ENCODE assay signal across 10 cellular contexts in genomic region chr15:60424006-60424405, GRCh38. TPM values are rescaled to one million over a fixed set of nuclear protein-coding genes. Genes with fewer than 3 reads are reported as not detected.
DNase-seq lines count a peak whose midpoint lies in the region; ATAC-seq and TF ChIP-seq lines count a peak whose summit lies in the region.
"Had no signal": no experiment of that assay in that cellular context is flagged by ENCODE, and none has a peak within 500 bp of the region (broad histone marks: within the 10 kb centered on the region; RNA-seq: fewer than 3 reads in every experiment).

No MANE protein-coding gene starts in this region.

- H3K9me3 ChIP-seq in lower lobe of right lung (no peaks in the 10 kb centered on the region), suprapubic skin (no peaks in the 10 kb centered on the region)
- H3K9me3 ChIP-seq: vagina had no signal

- no peak for TF ChIP-seq EP300 in suprapubic skin (IDR thresholded peaks at IDR 0.05)

- H3K4me1 ChIP-seq in lower lobe of right lung: peaks cover 35% of the 10 kb centered on the region
- peaks cover 42% of the 10 kb centered on the region for H3K4me1 ChIP-seq in suprapubic skin

- peak overlapping the region; percentile 6 for H3K27ac Mint-ChIP-seq in activated CD8-positive, alpha-beta T cell treated with anti-CD3 and anti-CD28 coated beads, Interleukin-2, amount 10 ng/mL, durations not matched to agents 7 days and 5 days
- H3K27ac Mint-ChIP-seq in activated CD8-positive, alpha-beta T cell treated with anti-CD3 and anti-CD28 coated beads for 36 hours: no peak overlapping the region
- H3K27ac Mint-ChIP-seq in activated T-helper 2 cell treated with anti-CD3 and anti-CD28 coated beads, Interferon-gamma antibody, Interleukin-2, Interleukin-4, amounts not matched to agents 10 μg/mL and 5 μg/mL and 100 μg/mL, durations not matched to agents 14 hours and 24 hours and 36 hours: peak overlapping the region; percentile 33

- WGBS in suprapubic skin: 85% methylated on average over 1 of the region's 1 CpG

- no peak for TF ChIP-seq CTCF in activated CD8-positive, alpha-beta T cell treated with anti-CD3 and anti-CD28 coated beads for 36 hours (IDR thresholded peaks at IDR 0.05)
- TF ChIP-seq CTCF in lower lobe of right lung (IDR thresholded peaks at IDR 0.05) (no peak), suprapubic skin (IDR thresholded peaks at IDR 0.05) (no peak)

- H3K27me3 Mint-ChIP-seq in activated CD8-positive, alpha-beta T cell treated with anti-CD3 and anti-CD28 coated beads, Interleukin-2, amount 10 ng/mL, durations not matched to agents 7 days and 5 days (ENCODE audit: low read depth): no peaks in the 10 kb centered on the region
- H3K27me3 Mint-ChIP-seq in activated CD8-positive, alpha-beta T cell treated with anti-CD3 and anti-CD28 coated beads for 36 hours: no peaks in the 10 kb centered on the region
- no peaks in the 10 kb centered on the region for H3K27me3 Mint-ChIP-seq in activated T-helper 2 cell treated with anti-CD3 and anti-CD28 coated beads, Interferon-gamma antibody, Interleukin-2, Interleukin-4, amounts not matched to agents 10 μg/mL and 5 μg/mL and 100 μg/mL, durations not matched to agents 14 hours and 24 hours and 36 hours (ENCODE audit: low read depth)

- DNase-seq in activated CD8-positive, alpha-beta T cell treated with anti-CD3 and anti-CD28 coated beads, Interleukin-2, amount 10 ng/mL, durations not matched to agents 7 days and 5 days: no peak
- no peak for DNase-seq in activated CD8-positive, alpha-beta T cell treated with anti-CD3 and anti-CD28 coated beads for 36 hours
- no peak for DNase-seq in activated T-helper 2 cell treated with anti-CD3 and anti-CD28 coated beads, Interferon-gamma antibody, Interleukin-2, Interleukin-4, amounts not matched to agents 10 μg/mL and 5 μg/mL and 100 μg/mL, durations not matched to agents 14 hours and 24 hours and 36 hours (ENCODE audit: low spot score)
- DNase-seq in lower lobe of right lung (no peak), suprapubic skin (ENCODE audit: low spot score in 2 of 2) (no peak), ACHN (no peak), NCI-H1436 treated with DMSO at 0.1 percent for 48 hours (lab: John Stamatoyannopoulos, UW) (no peak)

- H3K27ac ChIP-seq in lower lobe of right lung (peak overlapping the region; percentile 44), suprapubic skin (peak overlapping the region; percentile 38)
- H3K27ac ChIP-seq: vagina had no signal

- peaks cover 10% of the 10 kb centered on the region for H3K4me1 Mint-ChIP-seq in activated CD8-positive, alpha-beta T cell treated with anti-CD3 and anti-CD28 coated beads, Interleukin-2, amount 10 ng/mL, durations not matched to agents 7 days and 5 days (ENCODE audit: low read depth)
- peaks cover 4% of the 10 kb centered on the region for H3K4me1 Mint-ChIP-seq in activated CD8-positive, alpha-beta T cell treated with anti-CD3 and anti-CD28 coated beads for 36 hours (ENCODE audit: low read depth)
- H3K4me1 Mint-ChIP-seq in activated T-helper 2 cell treated with anti-CD3 and anti-CD28 coated beads, Interferon-gamma antibody, Interleukin-2, Interleukin-4, amounts not matched to agents 10 μg/mL and 5 μg/mL and 100 μg/mL, durations not matched to agents 14 hours and 24 hours and 36 hours (ENCODE audit: low read depth): peaks cover 8% of the 10 kb centered on the region

- in situ Hi-C loops in ACHN (cut with HindIII; ENCODE audit: low pct_ligation_motif_present, low pct_unique_long_range_greater_than_20kb, low sequenced_read_pairs): no loop called here

- intact Hi-C loops in activated CD8-positive, alpha-beta T cell treated with anti-CD3 and anti-CD28 coated beads for 36 hours (cut with micrococcal nuclease): no loop called here
- intact Hi-C loops in activated T-helper 2 cell treated with anti-CD3 and anti-CD28 coated beads, Interferon-gamma antibody, Interleukin-2, Interleukin-4, amounts not matched to agents 10 μg/mL and 5 μg/mL and 100 μg/mL, durations not matched to agents 14 hours and 24 hours and 36 hours (cut with micrococcal nuclease): no loop called here
- intact Hi-C loops in lower lobe of right lung (cut with DNase I): no loop called here

- CTCF ChIA-PET in activated CD8-positive, alpha-beta T cell treated with anti-CD3 and anti-CD28 coated beads, Interleukin-2, amount 10 ng/mL, durations not matched to agents 7 days and 5 days (lab: Charles Lee): no interaction called here
- CTCF ChIA-PET in activated CD8-positive, alpha-beta T cell treated with anti-CD3 and anti-CD28 coated beads for 36 hours (lab: Charles Lee): no interaction called here

- peaks cover 37% of the 10 kb centered on the region for H3K36me3 Mint-ChIP-seq in activated CD8-positive, alpha-beta T cell treated with anti-CD3 and anti-CD28 coated beads, Interleukin-2, amount 10 ng/mL, durations not matched to agents 7 days and 5 days (ENCODE audit: low read depth)
- H3K36me3 Mint-ChIP-seq in activated CD8-positive, alpha-beta T cell treated with anti-CD3 and anti-CD28 coated beads for 36 hours (ENCODE audit: low read depth): peaks cover 22% of the 10 kb centered on the region
- peaks cover 39% of the 10 kb centered on the region for H3K36me3 Mint-ChIP-seq in activated T-helper 2 cell treated with anti-CD3 and anti-CD28 coated beads, Interferon-gamma antibody, Interleukin-2, Interleukin-4, amounts not matched to agents 10 μg/mL and 5 μg/mL and 100 μg/mL, durations not matched to agents 14 hours and 24 hours and 36 hours (ENCODE audit: low read depth)

- TF ChIP-seq POLR2A in suprapubic skin (IDR thresholded peaks at IDR 0.05): no peak

- POLR2A ChIA-PET in activated CD8-positive, alpha-beta T cell treated with anti-CD3 and anti-CD28 coated beads, Interleukin-2, amount 10 ng/mL, durations not matched to agents 7 days and 5 days (lab: Charles Lee): no interaction called here
- POLR2A ChIA-PET in activated CD8-positive, alpha-beta T cell treated with anti-CD3 and anti-CD28 coated beads for 36 hours (lab: Charles Lee): no interaction called here

- ATAC-seq in activated CD8-positive, alpha-beta T cell treated with anti-CD3 and anti-CD28 coated beads, Interleukin-2, amount 10 ng/mL, durations not matched to agents 7 days and 5 days: no peak
- no peak for ATAC-seq in activated CD8-positive, alpha-beta T cell treated with anti-CD3 and anti-CD28 coated beads for 36 hours
- ATAC-seq in lower lobe of right lung (no peak), HG02852 (IDR thresholded peaks at IDR 0.05; ENCODE audit: unreplicated experiment) (no peak)

- H3K27me3 ChIP-seq in lower lobe of right lung (ENCODE audit: low read depth) (no peaks in the 10 kb centered on the region), suprapubic skin (no peaks in the 10 kb centered on the region)
- H3K27me3 ChIP-seq: vagina had no signal

- H3K4me3 ChIP-seq in lower lobe of right lung: no peak overlapping the region
- H3K4me3 ChIP-seq in suprapubic skin: no peak overlapping the region
- H3K4me3 ChIP-seq: skin epidermis, vagina had no signal

- H3K36me3 ChIP-seq in lower lobe of right lung: peaks cover 16% of the 10 kb centered on the region
- H3K36me3 ChIP-seq in suprapubic skin: no peaks in the 10 kb centered on the region
- H3K36me3 ChIP-seq: vagina had no signal

- no peak overlapping the region for H3K4me3 Mint-ChIP-seq in activated CD8-positive, alpha-beta T cell treated with anti-CD3 and anti-CD28 coated beads, Interleukin-2, amount 10 ng/mL, durations not matched to agents 7 days and 5 days
- no peak overlapping the region for H3K4me3 Mint-ChIP-seq in activated CD8-positive, alpha-beta T cell treated with anti-CD3 and anti-CD28 coated beads for 36 hours
- no peak overlapping the region for H3K4me3 Mint-ChIP-seq in activated T-helper 2 cell treated with anti-CD3 and anti-CD28 coated beads, Interferon-gamma antibody, Interleukin-2, Interleukin-4, amounts not matched to agents 10 μg/mL and 5 μg/mL and 100 μg/mL, durations not matched to agents 14 hours and 24 hours and 36 hours (ENCODE audit: low read depth)

- no peaks in the 10 kb centered on the region for H3K9me3 Mint-ChIP-seq in activated CD8-positive, alpha-beta T cell treated with anti-CD3 and anti-CD28 coated beads, Interleukin-2, amount 10 ng/mL, durations not matched to agents 7 days and 5 days (ENCODE audit: insufficient read depth)
- no peaks in the 10 kb centered on the region for H3K9me3 Mint-ChIP-seq in activated CD8-positive, alpha-beta T cell treated with anti-CD3 and anti-CD28 coated beads for 36 hours
- no peaks in the 10 kb centered on the region for H3K9me3 Mint-ChIP-seq in activated T-helper 2 cell treated with anti-CD3 and anti-CD28 coated beads, Interferon-gamma antibody, Interleukin-2, Interleukin-4, amounts not matched to agents 10 μg/mL and 5 μg/mL and 100 μg/mL, durations not matched to agents 14 hours and 24 hours and 36 hours

RNA-seq across cellular contexts. Expression of gene ANXA2, which starts 26.2 kb away (rescaled TPM):
- total RNA-seq in activated CD8-positive, alpha-beta T cell treated with anti-CD3 and anti-CD28 coated beads, Interleukin-2, amount 10 ng/mL, durations not matched to agents 7 days and 5 days: 100 to 1,000 TPM; 368 to 375 TPM
- total RNA-seq in activated CD8-positive, alpha-beta T cell treated with anti-CD3 and anti-CD28 coated beads for 36 hours: 10 to 100 TPM; 57.9 to 60.2 TPM
- 262 and 267 TPM in 2 replicates for total RNA-seq in activated T-helper 2 cell treated with anti-CD3 and anti-CD28 coated beads, Interferon-gamma antibody, Interleukin-2, Interleukin-4, amounts not matched to agents 10 μg/mL and 5 μg/mL and 100 μg/mL, durations not matched to agents 14 hours and 24 hours and 36 hours
- total RNA-seq in lower lobe of right lung (834 TPM), suprapubic skin (1,000 to 10,000 TPM; 1,379 to 1,734 (median 1,554) TPM)

RNA-seq across cellular contexts. Expression of gene ICE2, which starts 54.9 kb away (rescaled TPM):
- 10 to 100 TPM; 71.4 to 76.3 TPM for total RNA-seq in activated CD8-positive, alpha-beta T cell treated with anti-CD3 and anti-CD28 coated beads, Interleukin-2, amount 10 ng/mL, durations not matched to agents 7 days and 5 days
- 10 to 100 TPM; 74.1 to 74.5 TPM for total RNA-seq in activated CD8-positive, alpha-beta T cell treated with anti-CD3 and anti-CD28 coated beads for 36 hours
- total RNA-seq in activated T-helper 2 cell treated with anti-CD3 and anti-CD28 coated beads, Interferon-gamma antibody, Interleukin-2, Interleukin-4, amounts not matched to agents 10 μg/mL and 5 μg/mL and 100 μg/mL, durations not matched to agents 14 hours and 24 hours and 36 hours: 48.0 and 50.4 TPM in 2 replicates
- total RNA-seq in lower lobe of right lung (39.5 TPM), suprapubic skin (10 to 100 TPM; 11.9 to 35.2 (median 27.2) TPM)
